13 cellular contexts compared by ENCODE assay signal in the genomic region with DNA sequence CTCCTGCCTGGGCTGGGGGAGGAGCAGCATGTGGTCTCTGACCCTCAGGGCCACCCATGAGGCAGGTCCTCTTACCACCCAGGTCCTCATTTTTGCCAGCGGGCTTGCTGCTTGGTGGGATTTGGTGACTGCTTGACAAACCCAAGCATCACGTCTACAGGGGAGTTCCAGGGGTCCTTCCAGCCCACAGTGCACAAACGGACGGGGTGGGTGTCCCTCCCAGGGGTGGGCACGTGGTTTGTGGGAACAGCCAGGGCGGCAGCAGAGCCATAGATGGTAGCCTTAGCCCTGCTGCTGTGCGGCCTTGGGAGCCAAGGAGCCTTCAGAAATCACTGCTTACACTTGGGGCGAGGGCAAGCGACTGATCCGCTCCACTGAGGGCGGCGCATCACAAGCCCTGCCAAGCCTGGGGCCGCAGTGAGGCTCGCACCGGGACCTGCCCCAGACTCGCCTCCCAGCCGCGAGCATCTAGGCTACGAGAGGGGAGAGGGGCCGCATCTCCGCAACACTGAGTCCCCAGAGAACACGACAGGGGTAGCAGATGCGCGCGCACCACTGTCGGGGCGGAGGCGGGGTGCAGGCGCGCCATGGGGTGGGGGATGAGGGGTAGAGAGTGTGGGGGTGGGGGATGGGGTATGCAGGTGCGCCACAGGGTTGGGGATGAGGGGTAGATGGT. TPM values are rescaled to one million over a fixed set of nuclear protein-coding genes. Genes with fewer than 3 reads are reported as not detected.
A peak's percentile ranks its signal among the peaks of the same experiment; 100 is the strongest.
DNase-seq lines count a peak whose midpoint lies in the region; ATAC-seq and TF ChIP-seq lines count a peak whose summit lies in the region.
"Had no signal": no experiment of that assay in that cellular context is flagged by ENCODE, and none has a peak within 500 bp of the region (broad histone marks: within the 10 kb centered on the region; RNA-seq: fewer than 3 reads in every experiment).

No MANE protein-coding gene starts in this region.

- H2BK120ac ChIP-seq in mesendoderm (ENCODE audit: low read depth, low read length): no peak overlapping the region

- no peaks in the 10 kb centered on the region for H3K36me3 Mint-ChIP-seq in activated naive CD4-positive, alpha-beta T cell treated with anti-CD3 and anti-CD28 coated beads, Interleukin-2, amount 10 ng/mL, durations not matched to agents 7 days and 5 days

- no peak overlapping the region for H3K4me2 ChIP-seq in mesendoderm (ENCODE audit: low read length)

- no peaks in the 10 kb centered on the region for H3K9me3 Mint-ChIP-seq in activated naive CD4-positive, alpha-beta T cell treated with anti-CD3 and anti-CD28 coated beads, Interleukin-2, amount 10 ng/mL, durations not matched to agents 7 days and 5 days

- H2BK5ac ChIP-seq in mesendoderm (ENCODE audit: low read length): no peak overlapping the region

- H3K4me3 ChIP-seq in mesendoderm (ENCODE audit: low read length): no peak overlapping the region

- TF ChIP-seq CTCF in GM10248 (IDR thresholded peaks at IDR 0.05; ENCODE audit: control extremely low read depth, extremely low read depth, low read depth, missing control alignments): no peak

- H3K4me3 Mint-ChIP-seq in activated naive CD4-positive, alpha-beta T cell treated with anti-CD3 and anti-CD28 coated beads, Interleukin-2, amount 10 ng/mL, durations not matched to agents 7 days and 5 days: no peak overlapping the region

- H4K8ac ChIP-seq in mesendoderm (ENCODE audit: low read depth, low read length): no peak overlapping the region

- no CpG with 5 or more reads among the region's 31 CpGs for WGBS in mesendoderm (ENCODE audit: extremely low coverage, insufficient coverage, low lambda C conversion rate)

- no peak overlapping the region for H2AK5ac ChIP-seq in mesendoderm (ENCODE audit: low read length)

- no peaks in the 10 kb centered on the region for H3K4me1 ChIP-seq in mesendoderm (ENCODE audit: control insufficient read depth, low read depth, low read length)

- H2BK15ac ChIP-seq in mesendoderm (replicated peaks; ENCODE audit: low read depth): no peak overlapping the region

- H3K4me1 Mint-ChIP-seq in activated naive CD4-positive, alpha-beta T cell treated with anti-CD3 and anti-CD28 coated beads, Interleukin-2, amount 10 ng/mL, durations not matched to agents 7 days and 5 days: peaks cover 20% of the 10 kb centered on the region

- no peak for ATAC-seq in GM18867 (IDR thresholded peaks at IDR 0.05; ENCODE audit: unreplicated experiment)
- no peak for ATAC-seq in HG03521 (IDR thresholded peaks at IDR 0.05; ENCODE audit: unreplicated experiment)

- no peaks in the 10 kb centered on the region for H3K27me3 ChIP-seq in mesendoderm (ENCODE audit: insufficient read depth, low read length, poor library complexity)

- H3K27me3 Mint-ChIP-seq in activated naive CD4-positive, alpha-beta T cell treated with anti-CD3 and anti-CD28 coated beads, Interleukin-2, amount 10 ng/mL, durations not matched to agents 7 days and 5 days: peaks cover 39% of the 10 kb centered on the region

- H3K27ac ChIP-seq in mesendoderm (ENCODE audit: low read depth, low read length): no peak overlapping the region
- H3K27ac ChIP-seq: epithelial cell of prostate, neutrophil, WERI-Rb-1 had no signal

- no peak overlapping the region for H4K5ac ChIP-seq in mesendoderm (ENCODE audit: low read length)

- H3K27ac Mint-ChIP-seq in activated naive CD4-positive, alpha-beta T cell treated with anti-CD3 and anti-CD28 coated beads, Interleukin-2, amount 10 ng/mL, durations not matched to agents 7 days and 5 days: no peak overlapping the region

- CTCF ChIA-PET in GM10248 (lab: Yijun Ruan, JAX): no interaction called here
- CTCF ChIA-PET in activated naive CD4-positive, alpha-beta T cell treated with anti-CD3 and anti-CD28 coated beads, Interleukin-2, amount 10 ng/mL, durations not matched to agents 7 days and 5 days (lab: Charles Lee): no interaction called here

- POLR2A ChIA-PET in GM10248 (lab: Yijun Ruan, JAX): no interaction called here

- H3K36me3 ChIP-seq in mesendoderm (ENCODE audit: control insufficient read depth, insufficient read depth, low read length): no peaks in the 10 kb centered on the region
- H3K36me3 ChIP-seq: neutrophil, WERI-Rb-1 had no signal

- H3K23ac ChIP-seq in mesendoderm (ENCODE audit: low read length): no peak overlapping the region

- no peak overlapping the region for H3K18ac ChIP-seq in mesendoderm (ENCODE audit: low read length)

- no peak overlapping the region for H3K4ac ChIP-seq in mesendoderm (ENCODE audit: low read depth, low read length)

- no peak overlapping the region for H3K56ac ChIP-seq in mesendoderm (ENCODE audit: low read length)

- H3K79me2 ChIP-seq in mesendoderm (ENCODE audit: control insufficient read depth, insufficient read depth, low read length): no peaks in the 10 kb centered on the region

- no peaks in the 10 kb centered on the region for H3K79me1 ChIP-seq in mesendoderm (ENCODE audit: low read length)

- DNase-seq in GM10248 (ENCODE audit: extremely low spot score): peak; percentile 37
- DNase-seq in NCI-H1436 (lab: John Stamatoyannopoulos, UW): peak; percentile 65
- DNase-seq in activated naive CD4-positive, alpha-beta T cell treated with anti-CD3 and anti-CD28 coated beads, Interleukin-2, amount 10 ng/mL, durations not matched to agents 7 days and 5 days: peak; percentile 40
- DNase-seq in mesendoderm: peak; percentile 19
- DNase-seq in NCI-H128 (lab: John Stamatoyannopoulos, UW; ENCODE audit: unreplicated experiment): no peak
- DNase-seq in NCI-H2029 treated with DMSO at 0.1 percent for 48 hours (lab: John Stamatoyannopoulos, UW): no peak
- DNase-seq: NCI-H187, trophoblast cell, WERI-Rb-1 had no signal

- no peak overlapping the region for H3K9ac ChIP-seq in mesendoderm (ENCODE audit: low read length)

RNA-seq across cellular contexts. Expression of a gene that starts 36.9 kb away (rescaled TPM):
- polyA plus RNA-seq in mesendoderm (2013, experiment 1 of 2): 0.17 TPM
- polyA plus RNA-seq in mesendoderm (2013, experiment 2 of 2): 0.21 TPM

Comparison
In these comparisons a context has a peak if more than half of its experiments do, and no peak if none do; other contexts are left out.
1. DNase-seq: peak in GM10248 (single experiment), NCI-H1436 (single experiment), activated naive CD4-positive, alpha-beta T cell treated with anti-CD3 and anti-CD28 coated beads, Interleukin-2, amount 10 ng/mL, durations not matched to agents 7 days and 5 days (single experiment) and mesendoderm (single experiment); none in NCI-H128 (single experiment) and NCI-H2029 treated with DMSO at 0.1 percent for 48 hours (single experiment).